ENCODE assay signal across 11 cellular contexts in the genomic region with DNA sequence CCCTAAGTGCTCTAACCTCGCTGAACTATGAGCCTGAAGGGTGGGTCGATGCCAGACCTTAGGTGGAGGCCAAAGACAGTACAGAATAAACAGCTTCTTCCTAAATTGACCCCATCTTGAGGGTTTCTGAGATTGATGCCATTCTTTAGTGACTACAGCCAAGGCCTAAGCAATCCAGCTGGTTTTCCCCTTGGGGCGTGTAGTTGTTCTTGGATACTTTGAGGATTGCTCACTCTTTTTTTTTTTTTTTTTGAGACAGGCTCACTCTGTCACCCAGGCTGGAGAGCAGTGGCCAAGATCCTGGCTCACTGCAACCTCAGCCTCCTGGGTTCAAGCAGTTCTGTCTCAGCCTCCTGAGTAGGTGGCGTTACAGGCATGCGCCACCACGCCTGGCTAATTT. TPM values are rescaled to one million over a fixed set of nuclear protein-coding genes. Genes with fewer than 3 reads are reported as not detected.
DNase-seq lines count a peak whose midpoint lies in the region; ATAC-seq and TF ChIP-seq lines count a peak whose summit lies in the region.
"Had no signal": no experiment of that assay in that cellular context is flagged by ENCODE, and none has a peak within 500 bp of the region (broad histone marks: within the 10 kb centered on the region; RNA-seq: fewer than 3 reads in every experiment).

No MANE protein-coding gene starts in this region.

- peak overlapping the region; percentile 25 for H3K27ac ChIP-seq in thymus (ENCODE audit: low read depth)
- H3K27ac ChIP-seq: uterus had no signal

- H3K36me3 Mint-ChIP-seq in activated naive CD4-positive, alpha-beta T cell treated with anti-CD3 and anti-CD28 coated beads, Interleukin-2, amount 10 ng/mL, durations not matched to agents 7 days and 5 days, result peaks cover 23% of the 10 kb centered on the region
- peaks cover 26% of the 10 kb centered on the region for H3K36me3 Mint-ChIP-seq in activated CD8-positive, alpha-beta T cell treated with anti-CD3 and anti-CD28 coated beads, Interleukin-2, amount 10 ng/mL, durations not matched to agents 7 days and 5 days (ENCODE audit: low read depth)

- peaks cover 6% of the 10 kb centered on the region for H3K27me3 ChIP-seq in thymus (ENCODE audit: control insufficient read depth, insufficient read depth)
- H3K27me3 ChIP-seq: uterus had no signal

- peaks cover 6% of the 10 kb centered on the region for H3K36me3 ChIP-seq in thymus (ENCODE audit: control insufficient read depth, insufficient read depth)
- H3K36me3 ChIP-seq: uterus had no signal

- H3K27me3 Mint-ChIP-seq in activated naive CD4-positive, alpha-beta T cell treated with anti-CD3 and anti-CD28 coated beads, Interleukin-2, amount 10 ng/mL, durations not matched to agents 7 days and 5 days, result peaks cover 10% of the 10 kb centered on the region
- no peaks in the 10 kb centered on the region for H3K27me3 Mint-ChIP-seq in activated CD8-positive, alpha-beta T cell treated with anti-CD3 and anti-CD28 coated beads, Interleukin-2, amount 10 ng/mL, durations not matched to agents 7 days and 5 days (ENCODE audit: low read depth)

- in situ Hi-C loops in GM13976 (cut with MboI; ENCODE audit: low sequenced_read_pairs, unreplicated experiment), result loop anchor here (25.0 kb wide), 1 partner anchor 331 kb away; the partner anchor contains the start of genes TLCD2 and WDR81

- CTCF ChIA-PET in activated naive CD4-positive, alpha-beta T cell treated with anti-CD3 and anti-CD28 coated beads, Interleukin-2, amount 10 ng/mL, durations not matched to agents 7 days and 5 days (lab: Charles Lee), result no interaction called here
- CTCF ChIA-PET in activated CD8-positive, alpha-beta T cell treated with anti-CD3 and anti-CD28 coated beads, Interleukin-2, amount 10 ng/mL, durations not matched to agents 7 days and 5 days (lab: Charles Lee), result no interaction called here

- ATAC-seq in activated CD8-positive, alpha-beta T cell treated with anti-CD3 and anti-CD28 coated beads, Interleukin-2, amount 10 ng/mL, durations not matched to agents 7 days and 5 days, result no peak
- no peak for ATAC-seq in HG03432 (IDR thresholded peaks at IDR 0.05; ENCODE audit: unreplicated experiment)

- H3K9me3 ChIP-seq in thymus (ENCODE audit: control insufficient read depth), result no peaks in the 10 kb centered on the region
- H3K9me3 ChIP-seq: uterus had no signal

- peaks cover 17% of the 10 kb centered on the region for H3K4me1 ChIP-seq in thymus (ENCODE audit: control insufficient read depth, insufficient read depth, low read length)

- DNase-seq in activated naive CD4-positive, alpha-beta T cell treated with anti-CD3 and anti-CD28 coated beads, Interleukin-2, amount 10 ng/mL, durations not matched to agents 7 days and 5 days, result no peak
- no peak for DNase-seq in activated naive CD4-positive, alpha-beta T cell (lab: John Stamatoyannopoulos, UW)
- no peak for DNase-seq in activated CD8-positive, alpha-beta T cell treated with anti-CD3 and anti-CD28 coated beads, Interleukin-2, amount 10 ng/mL, durations not matched to agents 7 days and 5 days
- DNase-seq in fibroblast of peridontal ligament (ENCODE audit: extremely low read depth) (peak; percentile 79), GM13976 (ENCODE audit: low spot score) (no peak), NCI-H2227 treated with DMSO at 0.1 percent for 48 hours (lab: John Stamatoyannopoulos, UW) (no peak)
- DNase-seq: stimulated activated CD4-positive, alpha-beta T cell treated with anti-CD3 and anti-CD28 coated beads, Interleukin-4, amount 100 ng/mL, for 1 hour; uterus had no signal

- no peak for TF ChIP-seq CTCF in GM13976 (IDR thresholded peaks at IDR 0.05; ENCODE audit: borderline replicate concordance, control extremely low read depth, extremely low read depth, insufficient read depth, missing control alignments)

- POLR2A ChIA-PET in activated CD8-positive, alpha-beta T cell treated with anti-CD3 and anti-CD28 coated beads, Interleukin-2, amount 10 ng/mL, durations not matched to agents 7 days and 5 days (lab: Charles Lee), result interaction anchor here (0.6 to 1.1 kb wide), 2 partner anchors 14 to 232 kb away, joined by 3 to 4 read pairs; no protein-coding TSS in a partner anchor

- no peaks in the 10 kb centered on the region for H3K9me3 Mint-ChIP-seq in activated naive CD4-positive, alpha-beta T cell treated with anti-CD3 and anti-CD28 coated beads, Interleukin-2, amount 10 ng/mL, durations not matched to agents 7 days and 5 days
- no peaks in the 10 kb centered on the region for H3K9me3 Mint-ChIP-seq in activated CD8-positive, alpha-beta T cell treated with anti-CD3 and anti-CD28 coated beads, Interleukin-2, amount 10 ng/mL, durations not matched to agents 7 days and 5 days (ENCODE audit: insufficient read depth)

- H3K4me1 Mint-ChIP-seq in activated naive CD4-positive, alpha-beta T cell treated with anti-CD3 and anti-CD28 coated beads, Interleukin-2, amount 10 ng/mL, durations not matched to agents 7 days and 5 days, result peaks cover 29% of the 10 kb centered on the region
- H3K4me1 Mint-ChIP-seq in activated CD8-positive, alpha-beta T cell treated with anti-CD3 and anti-CD28 coated beads, Interleukin-2, amount 10 ng/mL, durations not matched to agents 7 days and 5 days (ENCODE audit: low read depth), result peaks cover 26% of the 10 kb centered on the region

- WGBS in thymus, result 98% methylated on average over 6 of the region's 6 CpGs

- H3K4me3 ChIP-seq in thymus (ENCODE audit: low read length), result no peak overlapping the region
- H3K4me3 ChIP-seq: uterus had no signal

- H3K27ac Mint-ChIP-seq in activated naive CD4-positive, alpha-beta T cell treated with anti-CD3 and anti-CD28 coated beads, Interleukin-2, amount 10 ng/mL, durations not matched to agents 7 days and 5 days, result peak overlapping the region; percentile 64
- no peak overlapping the region for H3K27ac Mint-ChIP-seq in activated CD8-positive, alpha-beta T cell treated with anti-CD3 and anti-CD28 coated beads, Interleukin-2, amount 10 ng/mL, durations not matched to agents 7 days and 5 days

- H3K4me3 Mint-ChIP-seq in activated naive CD4-positive, alpha-beta T cell treated with anti-CD3 and anti-CD28 coated beads, Interleukin-2, amount 10 ng/mL, durations not matched to agents 7 days and 5 days, result peak overlapping the region; percentile 95
- peak overlapping the region; percentile 56 for H3K4me3 Mint-ChIP-seq in activated CD8-positive, alpha-beta T cell treated with anti-CD3 and anti-CD28 coated beads, Interleukin-2, amount 10 ng/mL, durations not matched to agents 7 days and 5 days
- H3K4me3 Mint-ChIP-seq: CD14-positive monocyte had no signal

RNA-seq across cellular contexts. Expression of gene OVCA2, which starts 2.0 kb away (rescaled TPM):
- total RNA-seq in activated CD8-positive, alpha-beta T cell treated with anti-CD3 and anti-CD28 coated beads, Interleukin-2, amount 10 ng/mL, durations not matched to agents 7 days and 5 days, result 10 to 100 TPM; 34.9 to 40.1 TPM
- 81.8 TPM for polyA plus RNA-seq in thymus

RNA-seq across cellular contexts. Expression of gene HIC1, which starts 11.1 kb away (rescaled TPM):
- total RNA-seq in activated CD8-positive, alpha-beta T cell treated with anti-CD3 and anti-CD28 coated beads, Interleukin-2, amount 10 ng/mL, durations not matched to agents 7 days and 5 days, result 10 to 100 TPM; 66.8 to 70.8 TPM
- 4.2 TPM for polyA plus RNA-seq in thymus

RNA-seq across cellular contexts. Expression of gene DPH1, which starts 13.8 kb away (rescaled TPM):
- total RNA-seq in activated CD8-positive, alpha-beta T cell treated with anti-CD3 and anti-CD28 coated beads, Interleukin-2, amount 10 ng/mL, durations not matched to agents 7 days and 5 days, result 10 to 100 TPM; 24.6 to 24.7 TPM
- 26.4 TPM for polyA plus RNA-seq in thymus

RNA-seq across cellular contexts. Expression of gene RTN4RL1, which starts 18.7 kb away (rescaled TPM):
- total RNA-seq in activated CD8-positive, alpha-beta T cell treated with anti-CD3 and anti-CD28 coated beads, Interleukin-2, amount 10 ng/mL, durations not matched to agents 7 days and 5 days, result under 1 TPM; 0.10 to 0.18 TPM
- polyA plus RNA-seq in thymus, result 0.68 TPM
